In the genomic region with DNA sequence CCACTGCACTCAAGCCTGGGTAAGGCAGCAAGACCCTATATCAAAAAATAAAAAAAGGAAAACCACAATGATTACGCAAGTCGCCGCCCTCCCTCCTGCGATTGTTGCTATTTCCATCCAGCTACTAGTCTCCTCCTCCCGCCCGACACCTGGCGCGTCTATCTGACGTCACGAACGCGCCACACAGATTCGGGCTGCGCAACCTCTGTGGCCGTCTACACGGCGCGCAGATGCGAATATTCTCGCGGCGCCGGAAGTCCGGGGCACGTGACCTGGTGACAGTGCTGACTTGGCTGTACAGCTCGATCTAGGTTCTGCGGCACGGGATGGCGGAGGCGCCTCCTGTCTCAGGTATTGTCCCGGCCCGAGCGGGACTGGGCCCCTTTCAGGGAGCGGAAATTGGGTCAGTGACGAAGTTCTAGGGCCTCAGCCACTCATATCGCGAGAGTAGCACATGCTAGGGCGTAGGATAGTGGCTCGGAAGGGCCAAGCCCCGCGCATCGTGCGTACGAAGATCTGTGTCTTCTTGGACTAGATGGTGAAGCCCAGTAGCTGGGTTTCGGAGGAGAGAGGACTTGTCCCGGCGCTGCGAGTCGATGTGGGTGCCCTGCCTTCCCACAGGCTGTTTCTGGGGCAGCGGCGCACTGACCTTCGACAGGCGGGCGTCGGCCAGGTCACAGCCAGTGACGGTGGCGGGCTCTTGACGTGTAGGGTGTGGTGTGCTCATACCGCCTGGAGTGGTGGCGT, we compare ENCODE assay signal across 8 cellular contexts. TPM values are rescaled to one million over a fixed set of nuclear protein-coding genes. Genes with fewer than 3 reads are reported as not detected.
DNase-seq lines count a peak whose midpoint lies in the region; ATAC-seq and TF ChIP-seq lines count a peak whose summit lies in the region.

Gene NFX1, plus strand, starts transcription at position 270 of the 747 bp plus-strand sequence. Its CDS starts 57 bp downstream, at position 327.

- peak; percentile 96 to 98 for DNase-seq in NCI-H1930 (lab: John Stamatoyannopoulos, UW)
- peak; percentile 100 for DNase-seq in T-helper 2 cell treated with Interferon-gamma antibody and Interleukin-4, amounts not matched to agents 5 μg/mL and 100 μg/mL, for 36 hours (ENCODE audit: low spot score)
- peak; percentile 97 to 99 for DNase-seq in ascending aorta (ENCODE audit: low spot score in 2 of 2)
- DNase-seq in right atrium auricular region (ENCODE audit: low spot score) = peak; percentile 99
- peak; percentile 93 for DNase-seq in pulmonary artery endothelial cell (ENCODE audit: low read depth, low spot score)
- DNase-seq in uterus = peak; percentile 98

- intact Hi-C loops in ascending aorta (cut with DNase I) (loop anchor here (1.0 to 10.0 kb wide), 4 partner anchors 26 to 524 kb away; partner anchors contain the start of genes BAG1, DNAJA1, NOL6 and UBE2R2), uterus (cut with DNase I; ENCODE audit: low total_unique reads) (no loop called here)

- H3K36me3 ChIP-seq in ascending aorta = peaks cover 8 to 18% of the 10 kb centered on the region in 2 donors
- H3K36me3 ChIP-seq in right atrium auricular region = peaks cover 9% of the 10 kb centered on the region
- no peaks in the 10 kb centered on the region for H3K36me3 ChIP-seq in uterus

- peak within 1 kb of the TSS; percentile 99 for H3K27ac ChIP-seq in ascending aorta
- peak within 1 kb of the TSS; percentile 96 to 98 for H3K27ac ChIP-seq in right atrium auricular region
- peak within 1 kb of the TSS; percentile 92 to 95 for H3K27ac ChIP-seq in uterus

- H3K27ac Mint-ChIP-seq in T-helper 2 cell treated with Interferon-gamma antibody and Interleukin-4, amounts not matched to agents 5 μg/mL and 100 μg/mL, for 36 hours = peak within 1 kb of the TSS; percentile 100

- H3K9me3 Mint-ChIP-seq in T-helper 2 cell treated with Interferon-gamma antibody and Interleukin-4, amounts not matched to agents 5 μg/mL and 100 μg/mL, for 36 hours = no peaks in the 10 kb centered on the region

- TF ChIP-seq CTCF in ascending aorta (IDR thresholded peaks at IDR 0.05) = no peak
- no peak for TF ChIP-seq CTCF in right atrium auricular region (IDR thresholded peaks at IDR 0.05)
- TF ChIP-seq CTCF in uterus (IDR thresholded peaks at IDR 0.05) = peak in 1 of 4 experiments; percentile 3

- H3K27me3 ChIP-seq in ascending aorta = no peaks in the 10 kb centered on the region
- H3K27me3 ChIP-seq in right atrium auricular region = no peaks in the 10 kb centered on the region
- H3K27me3 ChIP-seq in uterus = no peaks in the 10 kb centered on the region

- H3K4me1 Mint-ChIP-seq in T-helper 2 cell treated with Interferon-gamma antibody and Interleukin-4, amounts not matched to agents 5 μg/mL and 100 μg/mL, for 36 hours (ENCODE audit: low read depth) = peaks cover 26% of the 10 kb centered on the region

- H3K27me3 Mint-ChIP-seq in T-helper 2 cell treated with Interferon-gamma antibody and Interleukin-4, amounts not matched to agents 5 μg/mL and 100 μg/mL, for 36 hours (ENCODE audit: low read depth) = peaks cover 3% of the 10 kb centered on the region

- H3K36me3 Mint-ChIP-seq in T-helper 2 cell treated with Interferon-gamma antibody and Interleukin-4, amounts not matched to agents 5 μg/mL and 100 μg/mL, for 36 hours (ENCODE audit: low read depth) = peaks cover 32% of the 10 kb centered on the region

- H3K4me3 Mint-ChIP-seq in T-helper 2 cell treated with Interferon-gamma antibody and Interleukin-4, amounts not matched to agents 5 μg/mL and 100 μg/mL, for 36 hours = peak within 1 kb of the TSS; percentile 93

- H3K4me3 ChIP-seq in ascending aorta (peak within 1 kb of the TSS; percentile 83 to 95), right atrium auricular region (peak within 1 kb of the TSS; percentile 74 to 76), uterus (peak within 1 kb of the TSS; percentile 94 to 96)

- ATAC-seq in GM18502 (IDR thresholded peaks at IDR 0.05; ENCODE audit: poor library complexity, unreplicated experiment) (peak; percentile 89), HG02970 (IDR thresholded peaks at IDR 0.05; ENCODE audit: low FRiP score, unreplicated experiment) (peak; percentile 90)

- H3K9me3 ChIP-seq in ascending aorta = no peaks in the 10 kb centered on the region
- no peaks in the 10 kb centered on the region for H3K9me3 ChIP-seq in right atrium auricular region
- no peaks in the 10 kb centered on the region for H3K9me3 ChIP-seq in uterus

- peak; percentile 91 to 92 for TF ChIP-seq POLR2A in uterus (IDR thresholded peaks at IDR 0.05)

- H3K4me1 ChIP-seq in ascending aorta (peaks cover 5 to 26% of the 10 kb centered on the region in 2 donors), right atrium auricular region (peaks cover 0 to 47% of the 10 kb centered on the region in 2 donors), uterus (peaks cover 4 to 9% of the 10 kb centered on the region in 2 donors)

RNA-seq across cellular contexts. Expression of gene NFX1, which starts in this region (rescaled TPM):
- total RNA-seq in ascending aorta = 14.2 TPM
- 10 to 100 TPM; 23.7 to 29.1 TPM for total RNA-seq in right atrium auricular region
- total RNA-seq in pulmonary artery endothelial cell = 12.2 and 13.0 TPM in 2 replicates
- total RNA-seq in uterus = 10 to 100 TPM; 18.5 to 52.9 (median 27.9) TPM

Comparison
In these comparisons a context has a peak if more than half of its experiments do, and no peak if none do; other contexts are left out.
1. Peak in every context shown above with its lines: DNase-seq, ATAC-seq, H3K4me3 ChIP-seq and H3K27ac ChIP-seq.